Comparison of ENCODE assay signal across 28 cellular contexts in the genomic region with DNA sequence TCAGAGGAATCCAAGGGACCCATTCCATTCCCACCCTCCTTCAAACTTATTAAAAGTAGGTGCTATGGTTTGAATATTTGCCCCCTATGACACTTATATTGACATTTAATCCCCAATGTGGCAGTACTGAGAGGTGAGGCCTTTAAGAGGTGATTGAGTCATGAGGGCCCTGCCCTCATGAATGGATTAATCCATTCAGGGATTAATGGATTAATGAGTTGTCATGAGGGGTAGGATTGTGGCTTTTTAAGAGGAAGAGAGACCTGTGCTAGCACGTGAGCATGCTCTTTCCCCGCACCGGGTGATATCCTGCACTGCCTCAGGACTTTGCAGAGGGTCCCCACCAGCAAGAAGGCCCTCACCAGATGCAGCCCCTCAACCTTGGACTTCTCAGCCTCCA. TPM values are rescaled to one million over a fixed set of nuclear protein-coding genes. Genes with fewer than 3 reads are reported as not detected.
A peak's percentile ranks its signal among the peaks of the same experiment; 100 is the strongest.
DNase-seq lines count a peak whose midpoint lies in the region; ATAC-seq and TF ChIP-seq lines count a peak whose summit lies in the region.
"Had no signal": no experiment of that assay in that cellular context is flagged by ENCODE, and none has a peak within 500 bp of the region (broad histone marks: within the 10 kb centered on the region; RNA-seq: fewer than 3 reads in every experiment).

No MANE protein-coding gene starts in this region.

- POLR2A ChIA-PET in CD8-positive, alpha-beta memory T cell (lab: Charles Lee), result no interaction called here

- no peak for ATAC-seq in CD4-positive, CD25-positive, alpha-beta regulatory T cell (ENCODE audit: low read depth in 2 of 2)
- no peak for ATAC-seq in activated T-helper 17 cell treated with anti-CD3 and anti-CD28 coated beads, Interleukin-2, amount 50 U/mL, for 72 hours (replicated peaks)
- ATAC-seq in natural killer cell treated with Interleukin-12 subunit alpha and Interleukin-12 subunit beta and Interleukin-15 and Interleukin-18, amount 100 ng/mL, for 72 hours, result no peak
- ATAC-seq: gastrocnemius medialis, right cardiac atrium had no signal

- no peak overlapping the region for H3K27ac ChIP-seq in CD4-positive, CD25-positive, alpha-beta regulatory T cell (ENCODE audit: insufficient read depth, low read length, poor library complexity, severe bottlenecking)
- H3K27ac ChIP-seq in CD8-positive, alpha-beta memory T cell (ENCODE audit: low read depth, low read length), result no peak overlapping the region
- H3K27ac ChIP-seq: hepatocyte, neural progenitor cell had no signal

- peaks cover 53% of the 10 kb centered on the region for H3K36me3 ChIP-seq in CD4-positive, CD25-positive, alpha-beta regulatory T cell (ENCODE audit: control insufficient read depth, insufficient read depth, low read length)
- H3K36me3 ChIP-seq in CD8-positive, alpha-beta memory T cell (ENCODE audit: insufficient read depth, low read length), result peaks cover 22% of the 10 kb centered on the region
- H3K36me3 ChIP-seq: neural progenitor cell had no signal

- CTCF ChIA-PET in CD8-positive, alpha-beta memory T cell (lab: Charles Lee), result no interaction called here

- peaks cover 64% of the 10 kb centered on the region for H3K36me3 Mint-ChIP-seq in CD4-positive, CD25-positive, alpha-beta regulatory T cell
- peaks cover 8 to 74% (median 20%) of the 10 kb centered on the region in 3 donors for H3K36me3 Mint-ChIP-seq in CD8-positive, alpha-beta memory T cell
- peaks cover 91% of the 10 kb centered on the region for H3K36me3 Mint-ChIP-seq in activated T-helper 17 cell treated with anti-CD3 and anti-CD28 coated beads, Interleukin-2, amount 50 U/mL, for 72 hours (ENCODE audit: low read depth)
- H3K36me3 Mint-ChIP-seq in natural killer cell treated with Interleukin-12 subunit alpha and Interleukin-12 subunit beta and Interleukin-15 and Interleukin-18, amount 100 ng/mL, for 72 hours, result peaks cover 33% of the 10 kb centered on the region
- peaks cover 26% of the 10 kb centered on the region for H3K36me3 Mint-ChIP-seq in progenitor cell of endocrine pancreas (ENCODE audit: insufficient read depth)

- H3K4me3 ChIP-seq in CD4-positive, CD25-positive, alpha-beta regulatory T cell (ENCODE audit: low read depth, low read length), result no peak overlapping the region
- no peak overlapping the region for H3K4me3 ChIP-seq in CD8-positive, alpha-beta memory T cell (ENCODE audit: low read length)
- H3K4me3 ChIP-seq: dorsolateral prefrontal cortex, gastrocnemius medialis, hepatocyte, neural progenitor cell, spleen, thyroid gland had no signal

- H3K4me1 Mint-ChIP-seq in CD4-positive, CD25-positive, alpha-beta regulatory T cell, result peaks cover 32 to 83% (median 66%) of the 10 kb centered on the region in 4 donors
- H3K4me1 Mint-ChIP-seq in CD8-positive, alpha-beta memory T cell, result peaks cover 63 to 92% (median 81%) of the 10 kb centered on the region in 3 donors
- H3K4me1 Mint-ChIP-seq in activated T-helper 17 cell treated with anti-CD3 and anti-CD28 coated beads, Interleukin-2, amount 50 U/mL, for 72 hours, result peaks cover 47% of the 10 kb centered on the region
- peaks cover 50 to 58% of the 10 kb centered on the region in 2 donors for H3K4me1 Mint-ChIP-seq in natural killer cell treated with Interleukin-12 subunit alpha and Interleukin-12 subunit beta and Interleukin-15 and Interleukin-18, amount 100 ng/mL, for 72 hours (ENCODE audit: low read depth in 2 of 2)
- peaks cover 3% of the 10 kb centered on the region for H3K4me1 Mint-ChIP-seq in progenitor cell of endocrine pancreas (ENCODE audit: low read depth)
- H3K4me1 Mint-ChIP-seq: brain, neural progenitor cell had no signal

- H3K4me1 ChIP-seq in CD4-positive, CD25-positive, alpha-beta regulatory T cell (ENCODE audit: control insufficient read depth, insufficient read depth, low read length, poor library complexity, severe bottlenecking), result peaks cover 41% of the 10 kb centered on the region
- H3K4me1 ChIP-seq in CD8-positive, alpha-beta memory T cell (ENCODE audit: insufficient read depth, low read length), result peaks cover 29% of the 10 kb centered on the region
- H3K4me1 ChIP-seq: Caco-2 had no signal

- no peak for DNase-seq in CD4-positive, CD25-positive, alpha-beta regulatory T cell
- no peak for DNase-seq in CD8-positive, alpha-beta memory T cell
- no peak for DNase-seq in natural killer cell treated with Interleukin-12 subunit alpha and Interleukin-12 subunit beta and Interleukin-15 and Interleukin-18, amount 100 ng/mL, for 72 hours (ENCODE audit: low spot score)
- no peak for DNase-seq in progenitor cell of endocrine pancreas (ENCODE audit: low spot score, unreplicated experiment)
- no peak for DNase-seq in cerebellar nuclear complex (lab: John Stamatoyannopoulos, UW)
- no peak for DNase-seq in mucosa of gallbladder (ENCODE audit: low spot score)
- DNase-seq: activated CD4-positive, alpha-beta T cell treated with anti-CD3 and anti-CD28 coated beads for 4 hours; activated naive CD4-positive, alpha-beta T cell treated with anti-CD3 and anti-CD28 coated beads for 36 hours; activated T-cell treated with anti-CD3 and anti-CD28 coated beads, Interleukin-2, amount 50 U/mL, for 48 hours; amniotic stem cell; Caco-2; DMS79; dorsolateral prefrontal cortex; gastrocnemius medialis; GF-D8; NCI-H1417 treated with DMSO at 0.1 percent for 48 hours; NCI-H2081; NCI-H226; right cardiac atrium; SIG-M5; spleen; stimulated activated CD8-positive, alpha-beta memory T cell treated with anti-CD3 and anti-CD28 coated beads, Interleukin-4, amount 100 ng/mL, for 48 hours; T-helper 9 cell; thyroid gland had no signal

- H3K9me3 Mint-ChIP-seq in CD4-positive, CD25-positive, alpha-beta regulatory T cell, result peaks cover 0 to 4% (median 0%) of the 10 kb centered on the region in 7 donors
- H3K9me3 Mint-ChIP-seq in CD8-positive, alpha-beta memory T cell, result peaks cover 0 to 6% (median 0%) of the 10 kb centered on the region in 5 donors
- H3K9me3 Mint-ChIP-seq in activated T-helper 17 cell treated with anti-CD3 and anti-CD28 coated beads, Interleukin-2, amount 50 U/mL, for 72 hours, result peaks cover 4% of the 10 kb centered on the region
- no peaks in the 10 kb centered on the region for H3K9me3 Mint-ChIP-seq in natural killer cell treated with Interleukin-12 subunit alpha and Interleukin-12 subunit beta and Interleukin-15 and Interleukin-18, amount 100 ng/mL, for 72 hours
- H3K9me3 Mint-ChIP-seq in progenitor cell of endocrine pancreas (ENCODE audit: low read depth), result peaks cover 4% of the 10 kb centered on the region

- peak overlapping the region in 1 of 4 donors; percentile 22 for H3K4me3 Mint-ChIP-seq in CD4-positive, CD25-positive, alpha-beta regulatory T cell
- no peak overlapping the region for H3K4me3 Mint-ChIP-seq in CD8-positive, alpha-beta memory T cell
- H3K4me3 Mint-ChIP-seq in activated T-helper 17 cell treated with anti-CD3 and anti-CD28 coated beads, Interleukin-2, amount 50 U/mL, for 72 hours, result no peak overlapping the region
- H3K4me3 Mint-ChIP-seq in natural killer cell treated with Interleukin-12 subunit alpha and Interleukin-12 subunit beta and Interleukin-15 and Interleukin-18, amount 100 ng/mL, for 72 hours, result no peak overlapping the region
- H3K4me3 Mint-ChIP-seq in progenitor cell of endocrine pancreas (ENCODE audit: low read depth), result no peak overlapping the region
- H3K4me3 Mint-ChIP-seq: activated naive CD4-positive, alpha-beta T cell treated with anti-CD3 and anti-CD28 coated beads for 36 hours; brain; neural progenitor cell had no signal

- no peaks in the 10 kb centered on the region for H3K27me3 Mint-ChIP-seq in CD4-positive, CD25-positive, alpha-beta regulatory T cell
- no peaks in the 10 kb centered on the region for H3K27me3 Mint-ChIP-seq in CD8-positive, alpha-beta memory T cell
- H3K27me3 Mint-ChIP-seq in activated T-helper 17 cell treated with anti-CD3 and anti-CD28 coated beads, Interleukin-2, amount 50 U/mL, for 72 hours, result no peaks in the 10 kb centered on the region
- H3K27me3 Mint-ChIP-seq in natural killer cell treated with Interleukin-12 subunit alpha and Interleukin-12 subunit beta and Interleukin-15 and Interleukin-18, amount 100 ng/mL, for 72 hours, result no peaks in the 10 kb centered on the region
- no peaks in the 10 kb centered on the region for H3K27me3 Mint-ChIP-seq in progenitor cell of endocrine pancreas
- H3K27me3 Mint-ChIP-seq: brain had no signal

- H3K27me3 ChIP-seq in CD4-positive, CD25-positive, alpha-beta regulatory T cell (ENCODE audit: control insufficient read depth, insufficient read depth, low read length), result no peaks in the 10 kb centered on the region
- no peaks in the 10 kb centered on the region for H3K27me3 ChIP-seq in CD8-positive, alpha-beta memory T cell (ENCODE audit: insufficient read depth, low read length, poor library complexity, severe bottlenecking)
- H3K27me3 ChIP-seq: dorsolateral prefrontal cortex, gastrocnemius medialis, hepatocyte, neural progenitor cell, spleen, thyroid gland had no signal

- peak overlapping the region; percentile 48 to 80 (median 55) for H3K27ac Mint-ChIP-seq in CD4-positive, CD25-positive, alpha-beta regulatory T cell
- H3K27ac Mint-ChIP-seq in CD8-positive, alpha-beta memory T cell, result peak overlapping the region in 5 of 8 donors; percentile 29 to 95 (median 79)
- peak overlapping the region; percentile 59 for H3K27ac Mint-ChIP-seq in activated T-helper 17 cell treated with anti-CD3 and anti-CD28 coated beads, Interleukin-2, amount 50 U/mL, for 72 hours
- peak overlapping the region; percentile 20 to 67 for H3K27ac Mint-ChIP-seq in natural killer cell treated with Interleukin-12 subunit alpha and Interleukin-12 subunit beta and Interleukin-15 and Interleukin-18, amount 100 ng/mL, for 72 hours
- no peak overlapping the region for H3K27ac Mint-ChIP-seq in progenitor cell of endocrine pancreas
- H3K27ac Mint-ChIP-seq: activated naive CD4-positive, alpha-beta T cell treated with anti-CD3 and anti-CD28 coated beads for 36 hours; neural progenitor cell had no signal

- H3K9me3 ChIP-seq in CD4-positive, CD25-positive, alpha-beta regulatory T cell (ENCODE audit: control insufficient read depth in 2 of 2, low read length in 2 of 2), result no peaks in the 10 kb centered on the region
- H3K9me3 ChIP-seq in CD8-positive, alpha-beta memory T cell (ENCODE audit: low read length), result no peaks in the 10 kb centered on the region
- H3K9me3 ChIP-seq: Caco-2, gastrocnemius medialis, spleen, thyroid gland had no signal

- TF ChIP-seq CTCF in progenitor cell of endocrine pancreas (IDR thresholded peaks at IDR 0.05; ENCODE audit: unreplicated experiment), result no peak

RNA-seq across cellular contexts. Expression of gene IRF2, which starts 50.1 kb away (rescaled TPM):
- total RNA-seq in CD4-positive, CD25-positive, alpha-beta regulatory T cell, result 63.4 TPM
- polyA plus RNA-seq in CD4-positive, CD25-positive, alpha-beta regulatory T cell, result 100 to 1,000 TPM in 2 of 4 donors, 10 to 100 TPM in 2; 96.8 to 112 (median 102) TPM
- total RNA-seq in CD8-positive, alpha-beta memory T cell, result 10 to 100 TPM; 44.1 to 44.3 TPM
- polyA plus RNA-seq in CD8-positive, alpha-beta memory T cell, result 79.3 TPM
- 10 to 100 TPM; 48.1 to 61.7 TPM for total RNA-seq in activated T-helper 17 cell treated with anti-CD3 and anti-CD28 coated beads, Interleukin-2, amount 50 U/mL, for 72 hours
- total RNA-seq in natural killer cell treated with Interleukin-12 subunit alpha and Interleukin-12 subunit beta and Interleukin-15 and Interleukin-18, amount 100 ng/mL, for 72 hours, result 10 to 100 TPM; 55.2 to 67.8 TPM
- total RNA-seq in progenitor cell of endocrine pancreas, result 14.3 and 19.1 TPM in 2 replicates
- 45.3 TPM for total RNA-seq in mucosa of gallbladder
